Comparison of ENCODE assay signal across 20 cellular contexts in genomic region chr6:143999406-143999805, GRCh38. TPM values are rescaled to one million over a fixed set of nuclear protein-coding genes. Genes with fewer than 3 reads are reported as not detected.
DNase-seq lines count a peak whose midpoint lies in the region; ATAC-seq, FAIRE-seq and TF ChIP-seq lines count a peak whose summit lies in the region.
"Had no signal": no experiment of that assay in that cellular context is flagged by ENCODE, and none has a peak within 500 bp of the region (broad histone marks: within the 10 kb centered on the region; RNA-seq: fewer than 3 reads in every experiment).

No MANE protein-coding gene starts in this region.

- H2AFZ ChIP-seq in ACC112 (ENCODE audit: low read length, unreplicated experiment): no peak overlapping the region

- no peaks in the 10 kb centered on the region for H3K4me1 ChIP-seq in ACC112 (ENCODE audit: control insufficient read depth, insufficient read depth, low read length, unreplicated experiment)
- H3K4me1 ChIP-seq: psoas muscle, SJSA1 had no signal

- no peaks in the 10 kb centered on the region for H3K9me3 Mint-ChIP-seq in activated CD8-positive, alpha-beta memory T cell treated with anti-CD3 and anti-CD28 coated beads, Interleukin-2, amount 10 ng/mL, durations not matched to agents 7 days and 5 days (ENCODE audit: low read depth)

- CTCF ChIA-PET in activated CD8-positive, alpha-beta memory T cell treated with anti-CD3 and anti-CD28 coated beads, Interleukin-2, amount 10 ng/mL, durations not matched to agents 7 days and 5 days (lab: Charles Lee): interaction anchor here (1.3 kb wide), 1 partner anchor 15 kb away, joined by 3 read pairs; no protein-coding TSS in a partner anchor

- H3K4me1 Mint-ChIP-seq in activated CD8-positive, alpha-beta memory T cell treated with anti-CD3 and anti-CD28 coated beads, Interleukin-2, amount 10 ng/mL, durations not matched to agents 7 days and 5 days: no peaks in the 10 kb centered on the region
- H3K4me1 Mint-ChIP-seq: activated T-helper 17 cell treated with anti-CD3 and anti-CD28 coated beads, Interleukin-2, amount 50 U/mL, for 72 hours; CD8-positive, alpha-beta memory T cell; stimulated activated naive B cell treated with anti-CD40 and anti-IgM and Interleukin-4, amounts not matched to agents 10 μg/mL and 1 μg/mL and 100 μg/mL, for 72 hours had no signal

- peak overlapping the region; percentile 55 for H3K27ac ChIP-seq in ACC112 (ENCODE audit: low read depth, low read length)
- H3K27ac ChIP-seq: psoas muscle, SJSA1, transverse colon had no signal

- DNase-seq in M059J (ENCODE audit: low read depth) (peak; percentile 63), bronchial epithelial cell (ENCODE audit: low read depth) (peak; percentile 67), GM19239 (ENCODE audit: insufficient read length, low spot score) (no peak), T-helper 9 cell (no peak), RPMI8226 (no peak)
- DNase-seq in activated CD8-positive, alpha-beta memory T cell treated with anti-CD3 and anti-CD28 coated beads, Interleukin-2, amount 10 ng/mL, durations not matched to agents 7 days and 5 days: no peak
- DNase-seq: ACHN; amniotic stem cell; CD8-positive, alpha-beta memory T cell; head of caudate nucleus; NCI-H1694 treated with DMSO at 0.1 percent for 48 hours; NCI-H446 treated with DMSO at 0.1 percent for 48 hours; psoas muscle; stimulated activated naive B cell treated with anti-CD40 and anti-IgM and Interleukin-4, amounts not matched to agents 10 μg/mL and 1 μg/mL and 100 μg/mL, for 72 hours; transverse colon had no signal

- H3K36me3 ChIP-seq in ACC112 (ENCODE audit: insufficient read depth, low read length): peaks cover 22% of the 10 kb centered on the region
- no peaks in the 10 kb centered on the region for H3K36me3 ChIP-seq in bronchial epithelial cell (ENCODE audit: control insufficient read depth, insufficient read depth, low read length)
- H3K36me3 ChIP-seq: SJSA1, transverse colon had no signal

- H3K36me3 Mint-ChIP-seq in activated CD8-positive, alpha-beta memory T cell treated with anti-CD3 and anti-CD28 coated beads, Interleukin-2, amount 10 ng/mL, durations not matched to agents 7 days and 5 days: no peaks in the 10 kb centered on the region

- ATAC-seq in activated CD8-positive, alpha-beta memory T cell treated with anti-CD3 and anti-CD28 coated beads, Interleukin-2, amount 10 ng/mL, durations not matched to agents 7 days and 5 days: no peak
- ATAC-seq: activated T-helper 17 cell treated with anti-CD3 and anti-CD28 coated beads, Interleukin-2, amount 50 U/mL, for 72 hours; psoas muscle; stimulated activated naive B cell treated with anti-CD40 and anti-IgM and Interleukin-4, amounts not matched to agents 10 μg/mL and 1 μg/mL and 100 μg/mL, for 72 hours had no signal

- H3K27me3 ChIP-seq in ACC112 (ENCODE audit: insufficient read depth, low read length): no peaks in the 10 kb centered on the region
- H3K27me3 ChIP-seq in bronchial epithelial cell (ENCODE audit: control insufficient read depth, insufficient read depth, low read length): no peaks in the 10 kb centered on the region
- H3K27me3 ChIP-seq: SJSA1, transverse colon had no signal

- H3K79me2 ChIP-seq in ACC112 (ENCODE audit: control insufficient read depth, insufficient read depth, low read length, unreplicated experiment): peaks cover 43% of the 10 kb centered on the region

- no peak overlapping the region for H3K4me3 Mint-ChIP-seq in activated CD8-positive, alpha-beta memory T cell treated with anti-CD3 and anti-CD28 coated beads, Interleukin-2, amount 10 ng/mL, durations not matched to agents 7 days and 5 days
- H3K4me3 Mint-ChIP-seq: activated T-helper 17 cell treated with anti-CD3 and anti-CD28 coated beads, Interleukin-2, amount 50 U/mL, for 72 hours; CD8-positive, alpha-beta memory T cell; nephron; stimulated activated naive B cell treated with anti-CD40 and anti-IgM and Interleukin-4, amounts not matched to agents 10 μg/mL and 1 μg/mL and 100 μg/mL, for 72 hours had no signal

- TF ChIP-seq CTCF in bronchial epithelial cell (IDR thresholded peaks at IDR 0.05; ENCODE audit: insufficient read depth, low read length, severe bottlenecking): no peak

- H3K27ac Mint-ChIP-seq in activated CD8-positive, alpha-beta memory T cell treated with anti-CD3 and anti-CD28 coated beads, Interleukin-2, amount 10 ng/mL, durations not matched to agents 7 days and 5 days: no peak overlapping the region
- H3K27ac Mint-ChIP-seq: activated T-helper 17 cell treated with anti-CD3 and anti-CD28 coated beads, Interleukin-2, amount 50 U/mL, for 72 hours; CD8-positive, alpha-beta memory T cell; nephron; stimulated activated naive B cell treated with anti-CD40 and anti-IgM and Interleukin-4, amounts not matched to agents 10 μg/mL and 1 μg/mL and 100 μg/mL, for 72 hours had no signal

- H3K4me3 ChIP-seq in ACC112 (ENCODE audit: low read depth, low read length) (no peak overlapping the region), bronchial epithelial cell (ENCODE audit: low read depth, low read length) (no peak overlapping the region)
- H3K4me3 ChIP-seq: psoas muscle, SJSA1, transverse colon had no signal

- no peaks in the 10 kb centered on the region for H3K27me3 Mint-ChIP-seq in activated CD8-positive, alpha-beta memory T cell treated with anti-CD3 and anti-CD28 coated beads, Interleukin-2, amount 10 ng/mL, durations not matched to agents 7 days and 5 days
- H3K27me3 Mint-ChIP-seq: activated T-helper 17 cell treated with anti-CD3 and anti-CD28 coated beads, Interleukin-2, amount 50 U/mL, for 72 hours; stimulated activated naive B cell treated with anti-CD40 and anti-IgM and Interleukin-4, amounts not matched to agents 10 μg/mL and 1 μg/mL and 100 μg/mL, for 72 hours had no signal

- FAIRE-seq in bronchial epithelial cell (lab: Jason Lieb, UNC) (no peak), islet of Langerhans (lab: Jason Lieb, UNC) (peak; percentile 76), GM19239 (lab: Jason Lieb, UNC) (no peak)

RNA-seq across cellular contexts. Expression of gene PLAGL1, which starts 8.7 kb away (rescaled TPM):
- 3.9 and 5.4 TPM in 2 replicates for total RNA-seq in M059J (2014; rRNA removed; shearing (Covaris generic))
- total RNA-seq in bronchial epithelial cell: 2.4 and 4.4 TPM in 2 replicates
- total RNA-seq in activated CD8-positive, alpha-beta memory T cell treated with anti-CD3 and anti-CD28 coated beads, Interleukin-2, amount 10 ng/mL, durations not matched to agents 7 days and 5 days: 10 to 100 TPM; 14.7 to 23.0 TPM

Comparison
In these comparisons a context has a peak if more than half of its experiments do, and no peak if none do; other contexts are left out.
1. DNase-seq: peak in M059J (single experiment) and bronchial epithelial cell (single experiment); none in GM19239 (single experiment), activated CD8-positive, alpha-beta memory T cell treated with anti-CD3 and anti-CD28 coated beads, Interleukin-2, amount 10 ng/mL, durations not matched to agents 7 days and 5 days (single experiment), T-helper 9 cell (single experiment) and RPMI8226 (single experiment).